Comparison of ENCODE assay signal across 11 cellular contexts in the genomic region with DNA sequence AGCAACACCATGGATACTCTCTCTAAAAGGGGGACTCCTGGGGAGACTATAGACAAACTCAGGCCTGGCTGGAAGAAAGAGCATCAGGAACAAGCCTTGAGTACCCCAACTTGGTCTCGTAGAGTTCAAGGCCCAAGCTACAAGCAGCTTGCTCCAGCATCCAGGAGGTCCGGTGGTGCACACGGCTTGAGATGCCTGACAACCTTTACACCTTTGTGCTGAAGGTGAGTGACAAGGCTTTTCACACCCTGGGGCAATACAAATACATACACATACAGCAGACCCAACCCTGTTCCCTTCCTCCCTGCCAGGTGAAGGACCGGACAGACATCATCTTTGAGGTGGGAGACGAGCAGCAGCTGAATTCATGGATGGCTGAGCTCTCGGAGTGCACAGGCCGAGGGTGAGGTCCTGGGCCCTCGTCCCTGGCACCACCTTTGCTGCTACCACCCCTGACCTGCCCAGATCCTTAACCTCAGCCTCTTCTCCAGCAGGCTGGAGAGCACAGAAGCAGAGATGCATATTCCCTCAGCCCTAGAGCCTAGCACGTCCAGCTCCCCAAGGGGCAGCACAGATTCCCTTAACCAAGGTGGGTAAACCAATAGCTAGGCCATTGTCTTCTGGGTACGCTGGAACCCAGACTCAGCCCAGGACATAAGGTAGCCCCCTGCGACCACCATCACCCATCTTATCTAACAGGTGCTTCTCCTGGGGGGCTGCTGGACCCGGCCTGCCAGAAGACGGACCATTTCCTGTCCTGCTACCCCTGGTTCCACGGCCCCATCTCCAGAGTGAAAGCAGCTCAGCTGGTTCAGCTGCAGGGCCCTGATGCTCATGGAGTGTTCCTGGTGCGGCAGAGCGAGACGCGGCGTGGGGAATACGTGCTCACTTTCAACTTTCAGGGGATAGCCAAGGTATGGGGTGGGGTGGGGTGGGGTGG. TPM values are rescaled to one million over a fixed set of nuclear protein-coding genes. Genes with fewer than 3 reads are reported as not detected.
DNase-seq lines count a peak whose midpoint lies in the region; ATAC-seq and TF ChIP-seq lines count a peak whose summit lies in the region.
"Had no signal": no experiment of that assay in that cellular context is flagged by ENCODE, and none has a peak within 500 bp of the region (broad histone marks: within the 10 kb centered on the region; RNA-seq: fewer than 3 reads in every experiment).

No MANE protein-coding gene starts in this region.

- H3K27ac ChIP-seq in liver (ENCODE audit: low read depth in 1 of 2, low read length in 2 of 2) = peak overlapping the region; percentile 61 to 84
- H3K27ac ChIP-seq in stomach smooth muscle (ENCODE audit: low read length) = peak overlapping the region; percentile 84

- peaks cover 70% of the 10 kb centered on the region for H3K4me1 Mint-ChIP-seq in activated naive CD8-positive, alpha-beta T cell treated with anti-CD3 and anti-CD28 coated beads for 36 hours

- H3K9ac ChIP-seq in liver (ENCODE audit: low read depth in 1 of 2, low read length in 2 of 2) (peak overlapping the region in 1 of 2 donors; percentile 3), stomach smooth muscle (ENCODE audit: low read length in 2 of 2) (peak overlapping the region in 1 of 2 donors; percentile 55)

- H3K36me3 Mint-ChIP-seq in activated naive CD8-positive, alpha-beta T cell treated with anti-CD3 and anti-CD28 coated beads for 36 hours = peaks cover 41% of the 10 kb centered on the region

- H3K27me3 Mint-ChIP-seq in activated naive CD8-positive, alpha-beta T cell treated with anti-CD3 and anti-CD28 coated beads for 36 hours = no peaks in the 10 kb centered on the region

- DNase-seq in activated CD8-positive, alpha-beta memory T cell treated with anti-CD3 and anti-CD28 coated beads for 24 hours = peak; percentile 54
- DNase-seq in activated CD8-positive, alpha-beta memory T cell treated with anti-CD3 and anti-CD28 coated beads, Interleukin-2, amount 50 U/mL, for 4 hours = no peak
- no peak for DNase-seq in activated naive CD8-positive, alpha-beta T cell treated with anti-CD3 and anti-CD28 coated beads for 36 hours
- no peak for DNase-seq in kidney tubule cell (ENCODE audit: low spot score)
- DNase-seq: NCI-H748 treated with DMSO at 0.1 percent for 48 hours; stimulated activated CD4-positive, alpha-beta T cell treated with anti-CD3 and anti-CD28 coated beads, Interleukin-12 subunit alpha, Interleukin-12 subunit beta, amount 100 ng/mL, for 4 hours had no signal

- peak overlapping the region; percentile 46 for H3K27ac Mint-ChIP-seq in activated naive CD8-positive, alpha-beta T cell treated with anti-CD3 and anti-CD28 coated beads for 36 hours

- peaks cover 11 to 30% (median 25%) of the 10 kb centered on the region in 4 donors for H3K36me3 ChIP-seq in liver (ENCODE audit: control insufficient read depth in 4 of 4, insufficient read depth in 3 of 4, low read depth in 1 of 4, low read length in 3 of 4)
- H3K36me3 ChIP-seq in stomach smooth muscle (ENCODE audit: control insufficient read depth in 2 of 2, insufficient read depth in 2 of 2, low read length in 2 of 2) = peaks cover 28 to 51% of the 10 kb centered on the region in 2 donors

- H3K27me3 ChIP-seq in liver (ENCODE audit: control insufficient read depth in 4 of 4, insufficient read depth in 4 of 4, low read length in 3 of 4) (no peaks in the 10 kb centered on the region), stomach smooth muscle (ENCODE audit: control insufficient read depth in 1 of 2, insufficient read depth in 2 of 2, low read length in 2 of 2) (no peaks in the 10 kb centered on the region)

- ATAC-seq in HG03175 (IDR thresholded peaks at IDR 0.05; ENCODE audit: unreplicated experiment) = no peak
- ATAC-seq in GM21447 (IDR thresholded peaks at IDR 0.05; ENCODE audit: unreplicated experiment) = no peak

- H3K9me3 ChIP-seq in liver (ENCODE audit: control insufficient read depth in 4 of 4, low read length in 3 of 4) (no peaks in the 10 kb centered on the region), stomach smooth muscle (ENCODE audit: control insufficient read depth in 2 of 2, low read length in 2 of 2) (no peaks in the 10 kb centered on the region)
- H3K9me3 ChIP-seq: thoracic aorta had no signal

- no peak overlapping the region for H3K4me3 Mint-ChIP-seq in activated naive CD8-positive, alpha-beta T cell treated with anti-CD3 and anti-CD28 coated beads for 36 hours

- no peaks in the 10 kb centered on the region for H3K9me3 Mint-ChIP-seq in activated naive CD8-positive, alpha-beta T cell treated with anti-CD3 and anti-CD28 coated beads for 36 hours

- TF ChIP-seq RAD21 in liver (IDR thresholded peaks at IDR 0.05) = no peak

- WGBS in liver = 87% methylated on average over 20 of the region's 20 CpGs

- H3K4me3 ChIP-seq in liver (ENCODE audit: low read depth in 1 of 3, low read length in 3 of 3) = no peak overlapping the region
- no peak overlapping the region for H3K4me3 ChIP-seq in stomach smooth muscle (ENCODE audit: low read length in 2 of 2)
- H3K4me3 ChIP-seq: thoracic aorta had no signal

- peaks cover 14 to 32% (median 25%) of the 10 kb centered on the region in 4 donors for H3K4me1 ChIP-seq in liver (ENCODE audit: control insufficient read depth in 4 of 4, insufficient read depth in 4 of 4, low read length in 3 of 4)
- H3K4me1 ChIP-seq in stomach smooth muscle (ENCODE audit: control insufficient read depth, insufficient read depth, low read length) = peaks cover 37% of the 10 kb centered on the region

- no peak for TF ChIP-seq CTCF in liver (IDR thresholded peaks at IDR 0.05; ENCODE audit: low read depth, low read length, missing input control)

TF ChIP-seq in liver, 16 proteins besides CTCF, POLR2A, EP300 and RAD21:
- TF ChIP-seq YY1 (IDR thresholded peaks at IDR 0.05) = no peak
- TF ChIP-seq JUND (IDR thresholded peaks at IDR 0.05) = peak in 1 of 2 donors; percentile 1

RNA-seq across cellular contexts. Expression of gene SH2B3, which starts 41.2 kb away (rescaled TPM):
- total RNA-seq in activated naive CD8-positive, alpha-beta T cell treated with anti-CD3 and anti-CD28 coated beads for 36 hours = 10 to 100 TPM; 58.5 to 59.4 TPM
- total RNA-seq in liver = 10 to 100 TPM; 10.7 to 18.7 TPM
- 1 to 10 TPM; 4.4 to 6.9 TPM for polyA plus RNA-seq in liver
